Comparison of ENCODE assay signal across 9 cellular contexts in genomic region chr14:54676822-54677708, GRCh38.
DNase-seq lines count a peak whose midpoint lies in the region; ATAC-seq and TF ChIP-seq lines count a peak whose summit lies in the region.
"Had no signal": no experiment of that assay in that cellular context is flagged by ENCODE, and none has a peak within 500 bp of the region (broad histone marks: within the 10 kb centered on the region; RNA-seq: fewer than 3 reads in every experiment).

No MANE protein-coding gene starts in this region.

- H3K27ac ChIP-seq in lower lobe of right lung, result peak overlapping the region; percentile 58
- H3K27ac ChIP-seq in upper lobe of left lung, result no peak overlapping the region
- no peak overlapping the region for H3K27ac ChIP-seq in effector memory CD4-positive, alpha-beta T cell (ENCODE audit: insufficient read depth, low read length, poor library complexity, severe bottlenecking)

- H3K36me3 ChIP-seq in lower lobe of right lung (no peaks in the 10 kb centered on the region), upper lobe of left lung (no peaks in the 10 kb centered on the region)
- H3K36me3 ChIP-seq in effector memory CD4-positive, alpha-beta T cell (ENCODE audit: control insufficient read depth, insufficient read depth, low read length), result no peaks in the 10 kb centered on the region

- peak in 1 of 4 donors; percentile 18 for TF ChIP-seq EP300 in upper lobe of left lung (IDR thresholded peaks at IDR 0.05)

- intact Hi-C loops in lower lobe of right lung (cut with DNase I), result no loop called here

- peak; percentile 95 for DNase-seq in LHCN-M2 (ENCODE audit: low read depth)
- peak; percentile 97 for DNase-seq in dermis blood vessel endothelial cell
- no peak for DNase-seq in lower lobe of right lung
- no peak for DNase-seq in upper lobe of left lung
- no peak for DNase-seq in NCI-H1436 treated with DMSO at 0.1 percent for 48 hours (lab: John Stamatoyannopoulos, UW)
- no peak for DNase-seq in effector memory CD4-positive, alpha-beta T cell
- DNase-seq in DMS79 treated with DMSO at 0.1 percent for 48 hours (lab: John Stamatoyannopoulos, UW), result no peak
- DNase-seq: activated T-cell treated with anti-CD3 and anti-CD28 coated beads, Interleukin-2, amount 50 U/mL, for 4 hours had no signal

- H3K4me3 ChIP-seq in lower lobe of right lung, result no peak overlapping the region
- H3K4me3 ChIP-seq in upper lobe of left lung, result no peak overlapping the region
- H3K4me3 ChIP-seq in effector memory CD4-positive, alpha-beta T cell (ENCODE audit: insufficient read depth, low read depth, low read length, poor library complexity, severe bottlenecking), result no peak overlapping the region

- no peak for TF ChIP-seq CTCF in lower lobe of right lung (IDR thresholded peaks at IDR 0.05)
- no peak for TF ChIP-seq CTCF in upper lobe of left lung (IDR thresholded peaks at IDR 0.05)

- H3K4me1 ChIP-seq in lower lobe of right lung, result peaks cover 15% of the 10 kb centered on the region
- H3K4me1 ChIP-seq in upper lobe of left lung, result peaks cover 0 to 10% (median 2%) of the 10 kb centered on the region in 4 donors
- no peaks in the 10 kb centered on the region for H3K4me1 ChIP-seq in effector memory CD4-positive, alpha-beta T cell (ENCODE audit: control insufficient read depth, insufficient read depth, low read length, poor library complexity, severe bottlenecking)

- no peak for TF ChIP-seq POLR2A in upper lobe of left lung (IDR thresholded peaks at IDR 0.05)

- peak; percentile 54 to 62 for ATAC-seq in lower lobe of right lung
- peak; percentile 8 to 89 for ATAC-seq in upper lobe of left lung (ENCODE audit: low FRiP score in 2 of 2)
- ATAC-seq in GM21367 (IDR thresholded peaks at IDR 0.05; ENCODE audit: unreplicated experiment), result no peak
- ATAC-seq: activated T-cell treated with anti-CD3 and anti-CD28 coated beads, Interleukin-2, amount 50 U/mL, for 4 hours had no signal

- WGBS in upper lobe of left lung, 2 donors, result 61 to 67% methylated on average over 11 of the region's 11 CpGs

- H3K9me3 ChIP-seq in lower lobe of right lung, result no peaks in the 10 kb centered on the region
- H3K9me3 ChIP-seq in upper lobe of left lung, result no peaks in the 10 kb centered on the region
- H3K9me3 ChIP-seq in effector memory CD4-positive, alpha-beta T cell (ENCODE audit: control insufficient read depth, low read length), result no peaks in the 10 kb centered on the region

- H3K27me3 ChIP-seq in lower lobe of right lung (ENCODE audit: low read depth), result no peaks in the 10 kb centered on the region
- H3K27me3 ChIP-seq in upper lobe of left lung, result no peaks in the 10 kb centered on the region
- no peaks in the 10 kb centered on the region for H3K27me3 ChIP-seq in effector memory CD4-positive, alpha-beta T cell (replicated peaks; ENCODE audit: control insufficient read depth, insufficient read depth, low read length, poor library complexity, severe bottlenecking)

Comparison
In these comparisons a context has a peak if more than half of its experiments do, and no peak if none do; other contexts are left out.
1. DNase-seq: peak in LHCN-M2 (single experiment) and dermis blood vessel endothelial cell (single experiment); none in lower lobe of right lung (single experiment), upper lobe of left lung (0 of 2), NCI-H1436 treated with DMSO at 0.1 percent for 48 hours (single experiment), effector memory CD4-positive, alpha-beta T cell (0 of 3) and DMS79 treated with DMSO at 0.1 percent for 48 hours (single experiment).